Comparison of ENCODE assay signal across 20 cellular contexts in genomic region chr11:15947681-15948648, GRCh38.
"Had no signal": no experiment of that assay in that cellular context is flagged by ENCODE, and none has a peak within 500 bp of the region (broad histone marks: within the 10 kb centered on the region; RNA-seq: fewer than 3 reads in every experiment).

No MANE protein-coding gene starts in this region.

- H3K27ac ChIP-seq: adrenal gland, heart right ventricle, neutrophil, ovary, psoas muscle, right atrium auricular region, tibial artery, uterus had no signal

- H3K4me1 ChIP-seq: adrenal gland, heart right ventricle, psoas muscle, right atrium auricular region, tibial artery, uterus had no signal

- H3K4me3 ChIP-seq: adrenal gland, heart right ventricle, ovary, psoas muscle, right atrium auricular region, tibial artery, uterus had no signal

- ATAC-seq: activated T-cell treated with anti-CD3 and anti-CD28 coated beads, Interleukin-2, amount 50 U/mL, for 4 hours; heart right ventricle; left ventricle myocardium superior; psoas muscle had no signal

- H3K9me3 ChIP-seq: neutrophil, ovary, psoas muscle, uterus had no signal

- H3K27me3 ChIP-seq: adrenal gland, heart right ventricle, neutrophil, ovary, right atrium auricular region, tibial artery, uterus had no signal

- H3K36me3 ChIP-seq: adrenal gland, heart right ventricle, neutrophil, ovary, right atrium auricular region, tibial artery, uterus had no signal

- DNase-seq: activated CD8-positive, alpha-beta memory T cell treated with anti-CD3 and anti-CD28 coated beads, Interleukin-2, amount 50 U/mL, for 48 hours; activated naive CD4-positive, alpha-beta T cell; activated T-cell treated with anti-CD3 and anti-CD28 coated beads, Interleukin-2, amount 50 U/mL, for 4 hours; adrenal gland; cerebellar nuclear complex; foreskin fibroblast; heart right ventricle; immature natural killer cell; kidney glomerular epithelial cell; left ventricle myocardium superior; ovary; psoas muscle; stimulated activated CD4-positive, alpha-beta T cell treated with anti-CD3 and anti-CD28 coated beads, Interleukin-12 subunit alpha, Interleukin-12 subunit beta, amount 100 ng/mL, for 4 hours; stimulated activated CD4-positive, alpha-beta T cell treated with anti-CD3 and anti-CD28 coated beads, Interleukin-4, amount 100 ng/mL, for 4 hours; substantia nigra; T-helper 1 cell; tibial artery; uterus had no signal
